ENCODE assay signal across 15 cellular contexts in genomic region chr1:31691446-31691845, GRCh38. TPM values are rescaled to one million over a fixed set of nuclear protein-coding genes. Genes with fewer than 3 reads are reported as not detected.
A peak's percentile ranks its signal among the peaks of the same experiment; 100 is the strongest.
DNase-seq lines count a peak whose midpoint lies in the region; ATAC-seq and TF ChIP-seq lines count a peak whose summit lies in the region.
"Had no signal": no experiment of that assay in that cellular context is flagged by ENCODE, and none has a peak within 500 bp of the region (broad histone marks: within the 10 kb centered on the region; RNA-seq: fewer than 3 reads in every experiment).

No MANE protein-coding gene starts in this region.

- no peak overlapping the region; the same call in 1 of the 3 replicates for H2BK15ac ChIP-seq in IMR-90 (ENCODE audit: low read depth, low read length)

- H3K27ac ChIP-seq in AG04450 (ENCODE audit: low read depth, low read length) (peak overlapping the region; percentile 21), IMR-90 (ENCODE audit: insufficient read depth, low read length) (peak overlapping the region; percentile 22), trophoblast cell (ENCODE audit: low read depth, low read length) (peak overlapping the region; percentile 28)
- H3K27ac ChIP-seq: BLaER1 had no signal

- H2BK120ac ChIP-seq in IMR-90 (ENCODE audit: low read depth, low read length) (peak overlapping the region; percentile 100), trophoblast cell (ENCODE audit: insufficient read depth, low read length, poor library complexity) (peak overlapping the region; percentile 93)

- peaks cover 43% of the 10 kb centered on the region for H3K4me1 ChIP-seq in IMR-90 (ENCODE audit: control insufficient read depth, insufficient read depth, low read length)
- peaks cover 38% of the 10 kb centered on the region in 2 experiments for H3K4me1 ChIP-seq in trophoblast cell (ENCODE audit: control insufficient read depth in 1 of 2, insufficient read depth in 2 of 2, low read length in 2 of 2)
- H3K4me1 ChIP-seq: BLaER1 had no signal

- H3K9me3 Mint-ChIP-seq in chondrocyte (ENCODE audit: low read depth): no peaks in the 10 kb centered on the region
- H3K9me3 Mint-ChIP-seq: CD8-positive, alpha-beta T cell; H9 had no signal

- H3K36me3 ChIP-seq in IMR-90 (ENCODE audit: control insufficient read depth, insufficient read depth, low read length) (peaks cover 63% of the 10 kb centered on the region), trophoblast cell (ENCODE audit: control insufficient read depth in 1 of 2, insufficient read depth in 2 of 2, low read length in 2 of 2) (peaks cover 50% of the 10 kb centered on the region in 2 experiments)
- H3K36me3 ChIP-seq: BLaER1 had no signal

- no TSS peak for BruUV-seq in IMR-90 (replicated peaks; lab: Mats Ljungman, UMichigan)

- H3K27ac Mint-ChIP-seq in chondrocyte (ENCODE audit: unreplicated experiment): peak overlapping the region; percentile 36
- H3K27ac Mint-ChIP-seq: CD14-positive monocyte; CD8-positive, alpha-beta T cell had no signal

- H2BK20ac ChIP-seq in IMR-90 (ENCODE audit: low read depth, low read length): no peak overlapping the region

- DNase-seq in AG04450 (ENCODE audit: low read depth, low spot score): no peak
- DNase-seq in IMR-90: no peak
- no peak for DNase-seq in chondrocyte (ENCODE audit: low spot score)
- no peak for DNase-seq in trophoblast cell
- DNase-seq in activated CD8-positive, alpha-beta memory T cell treated with anti-CD3 and anti-CD28 coated beads for 24 hours: no peak
- no peak for DNase-seq in LoVo (ENCODE audit: low spot score)
- DNase-seq: Calu3; CD8-positive, alpha-beta T cell; DMS79 treated with DMSO at 0.1 percent for 48 hours; GF-D8; H9 had no signal

- H3K4me3 ChIP-seq in AG04450 (ENCODE audit: low read depth, low read length) (no peak overlapping the region), IMR-90 (ENCODE audit: insufficient read depth, low read depth, low read length) (no peak overlapping the region), trophoblast cell (ENCODE audit: low read depth, low read length) (no peak overlapping the region)
- H3K4me3 ChIP-seq: BLaER1, K562 had no signal

- peak overlapping the region; percentile 85 for H2AK9ac ChIP-seq in IMR-90 (replicated peaks; ENCODE audit: low read depth, low read length, poor library complexity)

- in situ Hi-C loops in IMR-90 (cut with MboI; ENCODE audit: low sequenced_read_pairs): no loop called here

- TF ChIP-seq RAD21 in IMR-90 (IDR thresholded peaks at IDR 0.05; ENCODE audit: low read length): no peak

- no peak overlapping the region for H3K56ac ChIP-seq in IMR-90 (ENCODE audit: extremely low read depth, insufficient read depth, low read length)

- peaks cover 8% of the 10 kb centered on the region for H3K79me2 ChIP-seq in trophoblast cell (ENCODE audit: control insufficient read depth, insufficient read depth, low read length, poor library complexity)

- no peaks in the 10 kb centered on the region for H3K27me3 Mint-ChIP-seq in chondrocyte (ENCODE audit: low read depth)

- no peak overlapping the region for H3K18ac ChIP-seq in IMR-90 (ENCODE audit: low read depth, low read length)
- peak overlapping the region; percentile 53 for H3K18ac ChIP-seq in trophoblast cell (ENCODE audit: low read length)

- H3K36me3 Mint-ChIP-seq in chondrocyte (ENCODE audit: low read depth): peaks cover 28% of the 10 kb centered on the region
- H3K36me3 Mint-ChIP-seq: CD14-positive monocyte; CD8-positive, alpha-beta T cell had no signal

- no CpG with 5 or more reads among the region's 4 CpGs for WGBS in IMR-90 (ENCODE audit: extremely low coverage in 2 of 2, insufficient read length in 1 of 2), 2 experiments
- no CpG with 5 or more reads among the region's 4 CpGs for WGBS in trophoblast cell (ENCODE audit: extremely low coverage, insufficient coverage, insufficient read length)

- H3K9ac ChIP-seq in IMR-90 (ENCODE audit: low read depth, low read length): no peak overlapping the region
- no peak overlapping the region for H3K9ac ChIP-seq in trophoblast cell (ENCODE audit: low read length)
- H3K9ac ChIP-seq: BLaER1 had no signal

- intact Hi-C loops in IMR-90 (cut with micrococcal nuclease): no loop called here

- POLR2A ChIA-PET in AG04450 (lab: Yijun Ruan, JAX): interaction anchor here (1.0 to 3.0 kb wide), 3 partner anchors 9 to 24 kb away, joined by 3 to 15 read pairs (median 4); partner anchors contain the start of gene COL16A1
- POLR2A ChIA-PET in IMR-90 (lab: Charles Lee; ENCODE audit: unreplicated experiment): interaction anchor here (0.5 kb wide), 1 partner anchor 14 kb away, joined by 3 read pairs; no protein-coding TSS in a partner anchor

- H4K8ac ChIP-seq in IMR-90 (ENCODE audit: low read depth in 2 of 2, low read length in 2 of 2) (no peak overlapping the region), trophoblast cell (ENCODE audit: low read depth, low read length) (peak overlapping the region; percentile 57)

- H3K23ac ChIP-seq in IMR-90 (ENCODE audit: low read depth, low read length) (no peak overlapping the region), trophoblast cell (ENCODE audit: low read length) (no peak overlapping the region)

- H4K91ac ChIP-seq in IMR-90 (ENCODE audit: insufficient read depth, low read depth, low read length) (peak overlapping the region; percentile 81; the same call in 1 of the 2 replicates), trophoblast cell (ENCODE audit: low read depth, low read length) (peak overlapping the region; percentile 89)

- H3K27me3 ChIP-seq in AG04450 (ENCODE audit: control insufficient read depth, insufficient read depth, low read length): no peaks in the 10 kb centered on the region
- H3K27me3 ChIP-seq in IMR-90 (ENCODE audit: control insufficient read depth, insufficient read depth, low read length): no peaks in the 10 kb centered on the region
- no peaks in the 10 kb centered on the region for H3K27me3 ChIP-seq in trophoblast cell (ENCODE audit: insufficient read depth, low read length)
- H3K27me3 ChIP-seq: BLaER1 had no signal

- H4K20me1 ChIP-seq in IMR-90 (ENCODE audit: insufficient read depth, low read length): no peaks in the 10 kb centered on the region
- H4K20me1 ChIP-seq: BLaER1 had no signal

- H3K4me3 Mint-ChIP-seq in chondrocyte (ENCODE audit: unreplicated experiment): no peak overlapping the region
- H3K4me3 Mint-ChIP-seq: CD14-positive monocyte; CD8-positive, alpha-beta T cell; H9 had no signal

- TF ChIP-seq POLR2A in IMR-90 (IDR thresholded peaks at IDR 0.05; ENCODE audit: low read depth, low read length): no peak

- H3K14ac ChIP-seq in IMR-90 (replicated peaks; ENCODE audit: low read depth, low read length): no peak overlapping the region
- H3K14ac ChIP-seq in trophoblast cell (ENCODE audit: low read length): peak overlapping the region; percentile 78

- TF ChIP-seq CTCF in AG04450 (IDR thresholded peaks at IDR 0.05; ENCODE audit: low read depth, low read length): no peak
- TF ChIP-seq CTCF in IMR-90 (conservative IDR thresholded peaks at IDR 0.05; ENCODE audit: low read depth, low read length): no peak
- no peak for TF ChIP-seq CTCF in chondrocyte (IDR thresholded peaks at IDR 0.05)

- peak overlapping the region; percentile 97 for H3K4ac ChIP-seq in IMR-90 (ENCODE audit: low read depth, low read length)
- peak overlapping the region; percentile 24 for H3K4ac ChIP-seq in trophoblast cell (ENCODE audit: low read depth, low read length)

- H2BK5ac ChIP-seq in IMR-90 (ENCODE audit: low read depth, low read length, poor library complexity, severe bottlenecking) (peak overlapping the region; percentile 95), trophoblast cell (ENCODE audit: low read depth, low read length, poor library complexity) (peak overlapping the region; percentile 77)

- H3K9me3 ChIP-seq in AG04450 (ENCODE audit: control insufficient read depth, insufficient read depth, low read length) (no peaks in the 10 kb centered on the region), IMR-90 (ENCODE audit: control insufficient read depth, insufficient read depth, low read length) (no peaks in the 10 kb centered on the region), trophoblast cell (ENCODE audit: insufficient read depth, low read depth, low read length) (no peaks in the 10 kb centered on the region)
- H3K9me3 ChIP-seq: BLaER1 had no signal

- no peak overlapping the region for H4K5ac ChIP-seq in IMR-90 (ENCODE audit: low read depth, low read length)

- H2AK5ac ChIP-seq in IMR-90 (ENCODE audit: low read depth, low read length) (peak overlapping the region; percentile 100), trophoblast cell (ENCODE audit: low read length) (peak overlapping the region; percentile 84)

- H3K4me1 Mint-ChIP-seq in chondrocyte (ENCODE audit: low read depth): peaks cover 63% of the 10 kb centered on the region
- H3K4me1 Mint-ChIP-seq: CD14-positive monocyte had no signal

- CTCF ChIA-PET in AG04450 (lab: Charles Lee) (no interaction called here), IMR-90 (lab: Yijun Ruan, JAX) (no interaction called here)

- dilution Hi-C loops in IMR-90 (cut with HindIII; ENCODE audit: low sequenced_read_pairs, unreplicated experiment): no loop called here

- peak overlapping the region; percentile 74 for H2BK12ac ChIP-seq in trophoblast cell (ENCODE audit: low read length)

- ATAC-seq in IMR-90 (ENCODE audit: low read depth) (no peak), GM21528 (IDR thresholded peaks at IDR 0.05; ENCODE audit: low FRiP score, unreplicated experiment) (no peak)
- ATAC-seq: CD8-positive, alpha-beta T cell had no signal

- no peak overlapping the region for H3K4me2 ChIP-seq in IMR-90 (ENCODE audit: low read depth, low read length)
- H3K4me2 ChIP-seq in trophoblast cell (ENCODE audit: low read length): no peak overlapping the region
- H3K4me2 ChIP-seq: BLaER1 had no signal

- H3K9me1 ChIP-seq in IMR-90 (ENCODE audit: insufficient read depth, low read length): peaks cover 32% of the 10 kb centered on the region

- H3K79me1 ChIP-seq in IMR-90 (ENCODE audit: low read depth in 1 of 2, low read length in 2 of 2) (peaks cover 11 to 69% of the 10 kb centered on the region in 2 experiments; a peak in 3 of 4 replicates), trophoblast cell (ENCODE audit: low read length) (peaks cover 35% of the 10 kb centered on the region)

- H4K12ac ChIP-seq in trophoblast cell (ENCODE audit: low read depth, low read length): no peak overlapping the region

- H2AFZ ChIP-seq in IMR-90 (replicated peaks; ENCODE audit: low read length, poor library complexity): no peak overlapping the region
- H2AFZ ChIP-seq in trophoblast cell (ENCODE audit: insufficient read depth, low read length, poor library complexity): no peak overlapping the region

RNA-seq across cellular contexts. Expression of gene COL16A1, which starts 12.4 kb away (rescaled TPM):
- polyA plus RNA-seq in AG04450 (2011; rRNA removed) (35.4 and 39.5 TPM in 2 replicates), IMR-90 (2012; rRNA removed) (62.8 and 65.2 TPM in 2 replicates)
- 47.0 and 64.1 TPM in 2 replicates for polyA minus RNA-seq in AG04450 (2011; rRNA and poly(A)+ RNA removed)
- total RNA-seq in IMR-90 (2012; rRNA removed) (28.6 and 34.2 TPM in 2 replicates), chondrocyte (230 to 272 TPM (median 262 TPM) in 3 replicates)
- polyA plus RNA-seq in IMR-90 (2012; cell fraction: cytosol; rRNA removed): 30.1 and 39.5 TPM in 2 replicates
- 228 and 260 TPM in 2 replicates for polyA plus RNA-seq in IMR-90 (2012; cell fraction: nucleus; rRNA removed; ENCODE audit: low replicate concordance)
- 43.1 and 44.2 TPM in 2 replicates for polyA plus RNA-seq in trophoblast cell (2013)
- polyA plus RNA-seq: CD14-positive monocyte had no signal

RNA-seq across cellular contexts. Expression of gene PEF1, which starts 46.8 kb away (rescaled TPM):
- 71.8 and 88.3 TPM in 2 replicates for polyA plus RNA-seq in AG04450 (2011; rRNA removed)
- 78.5 and 91.7 TPM in 2 replicates for polyA minus RNA-seq in AG04450 (2011; rRNA and poly(A)+ RNA removed)
- 90.0 and 104 TPM in 2 replicates for total RNA-seq in IMR-90 (2012; rRNA removed)
- 84.2 TPM in 2 replicates for polyA plus RNA-seq in IMR-90 (2012; rRNA removed)
- polyA plus RNA-seq in IMR-90 (2012; cell fraction: cytosol; rRNA removed): 60.3 and 78.3 TPM in 2 replicates
- 41.2 and 50.2 TPM in 2 replicates for polyA plus RNA-seq in IMR-90 (2012; cell fraction: nucleus; rRNA removed; ENCODE audit: low replicate concordance)
- 48.6 to 53.0 TPM (median 52.0 TPM) in 3 replicates for total RNA-seq in chondrocyte
- 66.7 and 70.3 TPM in 2 replicates for polyA plus RNA-seq in trophoblast cell (2013)
